In genomic region chr2:230443540-230443939, GRCh38 we compare ENCODE assay signal across 13 cellular contexts. TPM values are rescaled to one million over a fixed set of nuclear protein-coding genes. Genes with fewer than 3 reads are reported as not detected.
DNase-seq lines count a peak whose midpoint lies in the region; ATAC-seq and TF ChIP-seq lines count a peak whose summit lies in the region.
"Had no signal": no experiment of that assay in that cellular context is flagged by ENCODE, and none has a peak within 500 bp of the region (broad histone marks: within the 10 kb centered on the region; RNA-seq: fewer than 3 reads in every experiment).

No MANE protein-coding gene starts in this region.

- H3K4me3 Mint-ChIP-seq in MCF 10A (ENCODE audit: unreplicated experiment): no peak overlapping the region

- H3K27me3 ChIP-seq in breast epithelium: no peaks in the 10 kb centered on the region
- H3K27me3 ChIP-seq: BLaER1, ovary had no signal

- no peaks in the 10 kb centered on the region for H3K36me3 ChIP-seq in breast epithelium
- H3K36me3 ChIP-seq: ovary had no signal

- peaks cover 20% of the 10 kb centered on the region for H3K4me1 Mint-ChIP-seq in MCF 10A (ENCODE audit: insufficient read depth, unreplicated experiment)

- no peak overlapping the region for H3K4me3 ChIP-seq in breast epithelium
- H3K4me3 ChIP-seq in fibroblast of the aortic adventitia (ENCODE audit: low read depth, low read length): no peak overlapping the region
- H3K4me3 ChIP-seq: BLaER1, left ventricle myocardium inferior, ovary had no signal

- peaks cover 42% of the 10 kb centered on the region for H3K36me3 Mint-ChIP-seq in MCF 10A (ENCODE audit: insufficient read depth, unreplicated experiment)

- H3K27ac Mint-ChIP-seq in MCF 10A (ENCODE audit: low read depth, unreplicated experiment): peak overlapping the region; percentile 19

- no peaks in the 10 kb centered on the region for H3K4me1 ChIP-seq in breast epithelium

- no peak for ATAC-seq in GM18511 (IDR thresholded peaks at IDR 0.05; ENCODE audit: unreplicated experiment)
- ATAC-seq: stimulated activated naive CD8-positive, alpha-beta T cell treated with anti-CD3 and anti-CD28 coated beads, Interleukin-15, Interleukin-2, amounts not matched to agents 100 U/mL and 50 U/mL, for 24 hours had no signal

- peak; percentile 18 for DNase-seq in MCF 10A (ENCODE audit: unreplicated experiment)
- no peak for DNase-seq in breast epithelium (ENCODE audit: low spot score in 2 of 2)
- peak; percentile 5 for DNase-seq in T1000 (lab: John Stamatoyannopoulos, UW)
- DNase-seq in fibroblast of the aortic adventitia (ENCODE audit: low read depth): peak; percentile 69
- DNase-seq in NCI-H2171 (lab: John Stamatoyannopoulos, UW): no peak
- no peak for DNase-seq in erythroblast (lab: John Stamatoyannopoulos, UW)
- no peak for DNase-seq in NCI-H345 (lab: John Stamatoyannopoulos, UW)
- DNase-seq: left ventricle myocardium inferior; NCI-H510A; ovary; stimulated activated naive CD8-positive, alpha-beta T cell treated with anti-CD3 and anti-CD28 coated beads, Interleukin-15, Interleukin-2, amounts not matched to agents 100 U/mL and 50 U/mL, for 24 hours had no signal

- H3K9me3 ChIP-seq in breast epithelium: no peaks in the 10 kb centered on the region
- H3K9me3 ChIP-seq: BLaER1, left ventricle myocardium inferior, ovary had no signal

- TF ChIP-seq POLR2A in breast epithelium (IDR thresholded peaks at IDR 0.05): no peak
- no peak for TF ChIP-seq POLR2A in erythroblast (IDR thresholded peaks at IDR 0.05; ENCODE audit: low read length)

- CTCF ChIA-PET in MCF 10A (lab: Yijun Ruan, JAX): no interaction called here

- intact Hi-C loops in MCF 10A (cut with micrococcal nuclease) (no loop called here), breast epithelium (cut with DNase I; ENCODE audit: low total_unique reads) (no loop called here)

- POLR2A ChIA-PET in MCF 10A (lab: Yijun Ruan, JAX): no interaction called here

- H3K27ac ChIP-seq in breast epithelium: no peak overlapping the region
- H3K27ac ChIP-seq: BLaER1, left ventricle myocardium inferior, ovary had no signal

- H3K9me3 Mint-ChIP-seq in MCF 10A (ENCODE audit: unreplicated experiment): no peaks in the 10 kb centered on the region

- no peaks in the 10 kb centered on the region for H3K27me3 Mint-ChIP-seq in MCF 10A (ENCODE audit: insufficient read depth, unreplicated experiment)

- no peak for TF ChIP-seq CTCF in MCF 10A (IDR thresholded peaks at IDR 0.05; ENCODE audit: unreplicated experiment)
- TF ChIP-seq CTCF in breast epithelium (IDR thresholded peaks at IDR 0.05): no peak
- TF ChIP-seq CTCF in fibroblast of the aortic adventitia (IDR thresholded peaks at IDR 0.05; ENCODE audit: insufficient read depth, low read length): no peak

- no TSS peak for BruUV-seq in MCF 10A (replicated peaks; lab: Mats Ljungman, UMichigan)

RNA-seq across cellular contexts. Expression of gene SP100, which starts 27.5 kb away (rescaled TPM):
- total RNA-seq in MCF 10A (2022) (54.5 and 56.9 TPM in 2 replicates), breast epithelium (100 to 1,000 TPM; 128 to 157 (median 152) TPM), fibroblast of the aortic adventitia (ENCODE audit: low replicate concordance) (151 and 169 TPM in 2 replicates)

Comparison
In these comparisons a context has a peak if more than half of its experiments do, and no peak if none do; other contexts are left out.
1. DNase-seq: peak in MCF 10A (single experiment), T1000 (single experiment) and fibroblast of the aortic adventitia (single experiment); none in breast epithelium (0 of 2), NCI-H2171 (single experiment), erythroblast (0 of 2) and NCI-H345 (single experiment).